In the genomic region with DNA sequence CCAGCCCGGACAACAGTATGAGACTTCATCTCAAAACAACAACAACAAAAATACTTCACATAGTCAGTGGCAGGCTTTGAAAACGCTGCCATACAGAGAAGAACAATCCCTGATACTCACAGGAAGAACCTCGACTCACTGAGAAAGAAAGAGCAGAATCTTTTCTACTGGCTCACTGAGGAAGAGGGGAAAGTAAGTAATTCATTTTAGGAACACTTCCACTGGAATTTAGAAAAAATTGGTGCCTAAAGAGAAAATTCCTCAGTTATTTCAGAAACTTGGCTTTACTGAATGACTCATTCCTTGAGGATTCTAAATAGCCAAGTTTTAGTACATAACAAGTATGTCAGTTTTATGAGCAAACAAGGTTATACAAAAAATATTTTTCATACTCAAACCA, we compare ENCODE assay signal across 12 cellular contexts. TPM values are rescaled to one million over a fixed set of nuclear protein-coding genes. Genes with fewer than 3 reads are reported as not detected.
DNase-seq lines count a peak whose midpoint lies in the region; ATAC-seq and TF ChIP-seq lines count a peak whose summit lies in the region.
"Had no signal": no experiment of that assay in that cellular context is flagged by ENCODE, and none has a peak within 500 bp of the region (broad histone marks: within the 10 kb centered on the region; RNA-seq: fewer than 3 reads in every experiment).

No MANE protein-coding gene starts in this region.

- H3K4me3 ChIP-seq in BLaER1 treated with 17β-estradiol and CSF1 and Interleukin-3, amounts not matched to agents 10 nM and 100 nM: peak overlapping the region in 1 of 10 experiments; percentile 10; a peak in 1 of 20 replicates
- no peak overlapping the region for H3K4me3 ChIP-seq in colonic mucosa

- peak overlapping the region; percentile 76 to 99 (median 90) for H3K27ac ChIP-seq in BLaER1 treated with 17β-estradiol and CSF1 and Interleukin-3, amounts not matched to agents 10 nM and 100 nM
- peak overlapping the region; percentile 9 for H3K27ac ChIP-seq in colonic mucosa

- TF ChIP-seq CTCF in colonic mucosa (IDR thresholded peaks at IDR 0.05): no peak
- TF ChIP-seq CTCF in osteocyte (IDR thresholded peaks at IDR 0.05): no peak

- peak overlapping the region; percentile 71 to 93 (median 82) for H3K4me2 ChIP-seq in BLaER1 treated with 17β-estradiol and CSF1 and Interleukin-3, amounts not matched to agents 10 nM and 100 nM

- no peaks in the 10 kb centered on the region for H3K27me3 ChIP-seq in BLaER1 treated with 17β-estradiol and CSF1 and Interleukin-3, amounts not matched to agents 10 nM and 100 nM
- H3K27me3 ChIP-seq in colonic mucosa: no peaks in the 10 kb centered on the region

- intact Hi-C loops in colonic mucosa (cut with DNase I): no loop called here

- peaks cover 8 to 76% (median 47%) of the 10 kb centered on the region in 11 experiments for H3K36me3 ChIP-seq in BLaER1 treated with 17β-estradiol and CSF1 and Interleukin-3, amounts not matched to agents 10 nM and 100 nM
- no peaks in the 10 kb centered on the region for H3K36me3 ChIP-seq in colonic mucosa

- H3K9ac ChIP-seq in BLaER1 treated with 17β-estradiol and CSF1 and Interleukin-3, amounts not matched to agents 10 nM and 100 nM: peak overlapping the region; percentile 72 to 86 (median 80)
- H3K9ac ChIP-seq in colonic mucosa (ENCODE audit: low read depth in 2 of 2, low read length in 2 of 2): no peak overlapping the region

- peaks cover 72 to 86% (median 80%) of the 10 kb centered on the region in 10 experiments for H3K4me1 ChIP-seq in BLaER1 treated with 17β-estradiol and CSF1 and Interleukin-3, amounts not matched to agents 10 nM and 100 nM
- H3K4me1 ChIP-seq in colonic mucosa: peaks cover 13% of the 10 kb centered on the region

- peak; percentile 61 for DNase-seq in HT1080 (ENCODE audit: low read depth)
- DNase-seq in colonic mucosa: no peak
- no peak for DNase-seq in osteocyte (ENCODE audit: extremely low spot score, unreplicated experiment)
- DNase-seq in NCI-H1092 (lab: John Stamatoyannopoulos, UW): no peak
- DNase-seq in cortex of kidney (lab: John Stamatoyannopoulos, UW): no peak
- DNase-seq: amygdala; immature natural killer cell; NCI-H146; stimulated activated CD4-positive, alpha-beta T cell treated with anti-CD3 and anti-CD28 coated beads, Interleukin-2, amount 100 ng/mL, for 24 hours had no signal

- H3K9me3 Mint-ChIP-seq in osteocyte (ENCODE audit: unreplicated experiment): no peaks in the 10 kb centered on the region
- H3K9me3 Mint-ChIP-seq: immature natural killer cell had no signal

- ATAC-seq in HG03196 (IDR thresholded peaks at IDR 0.05; ENCODE audit: unreplicated experiment) (no peak), HG02852 (IDR thresholded peaks at IDR 0.05; ENCODE audit: unreplicated experiment) (no peak)

- no peaks in the 10 kb centered on the region for H3K9me3 ChIP-seq in BLaER1 treated with 17β-estradiol and CSF1 and Interleukin-3, amounts not matched to agents 10 nM and 100 nM (replicated peaks in 1 of 11)
- no peaks in the 10 kb centered on the region for H3K9me3 ChIP-seq in colonic mucosa

- H3K27me3 Mint-ChIP-seq in osteocyte (ENCODE audit: unreplicated experiment): no peaks in the 10 kb centered on the region

- peaks cover 13% of the 10 kb centered on the region for H3K36me3 Mint-ChIP-seq in osteocyte (ENCODE audit: unreplicated experiment)

- peaks cover 42% of the 10 kb centered on the region for H3K4me1 Mint-ChIP-seq in osteocyte (ENCODE audit: unreplicated experiment)

- peak overlapping the region; percentile 90 for H3K27ac Mint-ChIP-seq in osteocyte (ENCODE audit: unreplicated experiment)

- no peaks in the 10 kb centered on the region for H4K20me1 ChIP-seq in BLaER1 treated with 17β-estradiol and CSF1 and Interleukin-3, amounts not matched to agents 10 nM and 100 nM

- H3K4me3 Mint-ChIP-seq in osteocyte (ENCODE audit: unreplicated experiment): peak overlapping the region; percentile 50
- H3K4me3 Mint-ChIP-seq: immature natural killer cell had no signal

RNA-seq across cellular contexts. Expression of a gene that starts 12.3 kb away (rescaled TPM):
- total RNA-seq in HT1080 (2014; rRNA removed; shearing (Covaris generic)): 17.9 and 25.1 TPM in 2 replicates
- polyA plus RNA-seq in HT1080 (2015; cell fraction: cytosol; rRNA removed): 19.5 and 19.7 TPM in 2 replicates
- polyA plus RNA-seq in HT1080 (2015; cell fraction: nucleus; rRNA removed): 23.7 and 28.9 TPM in 2 replicates
- total RNA-seq in colonic mucosa (10 to 100 TPM; 15.0 to 23.7 TPM), osteocyte (11.1 and 11.6 TPM in 2 replicates)

Comparison
In these comparisons a context has a peak if more than half of its experiments do, and no peak if none do; other contexts are left out.
1. H3K9ac ChIP-seq: peak in BLaER1 treated with 17β-estradiol and CSF1 and Interleukin-3, amounts not matched to agents 10 nM and 100 nM (11 of 11); none in colonic mucosa (0 of 2).